ENCODE assay signal across 17 cellular contexts in the genomic region with DNA sequence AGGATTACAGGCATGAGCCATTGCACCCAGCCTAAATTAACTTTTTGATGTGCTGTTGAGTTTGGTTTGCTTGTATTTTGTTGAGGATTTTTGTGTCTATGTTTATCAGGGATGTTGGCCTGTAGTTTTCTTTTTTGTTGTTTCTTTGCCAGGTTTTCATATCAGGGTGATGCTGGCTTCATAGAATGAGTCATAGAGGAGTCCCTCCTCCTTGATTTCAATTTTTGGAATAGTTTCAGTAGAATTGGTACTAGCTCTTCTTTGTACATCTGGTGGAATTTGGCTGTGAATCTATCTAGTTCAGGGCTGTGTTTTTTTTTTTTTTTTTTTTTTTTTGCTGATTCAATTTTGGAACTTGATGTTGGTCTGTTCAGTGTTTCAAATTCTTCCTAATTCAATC.
"Had no signal": no experiment of that assay in that cellular context is flagged by ENCODE, and none has a peak within 500 bp of the region (broad histone marks: within the 10 kb centered on the region; RNA-seq: fewer than 3 reads in every experiment).

No MANE protein-coding gene starts in this region.

- ATAC-seq: activated CD4-positive, CD25-positive, alpha-beta regulatory T cell treated with anti-CD3 and anti-CD28 coated beads, Interleukin-2, amount 50 U/mL, for 24 hours had no signal

- H3K4me3 ChIP-seq: esophagus muscularis mucosa, ovary, tibial nerve had no signal

- H3K27ac ChIP-seq: esophagus muscularis mucosa, neutrophil, ovary, WERI-Rb-1 had no signal

- H3K36me3 ChIP-seq: esophagus muscularis mucosa, neutrophil, ovary, tibial nerve, WERI-Rb-1 had no signal

- H3K9me3 ChIP-seq: esophagus muscularis mucosa, neutrophil, ovary, tibial nerve had no signal

- H3K4me1 ChIP-seq: esophagus muscularis mucosa had no signal

- DNase-seq: activated CD4-positive, alpha-beta T cell treated with anti-CD3 and anti-CD28 coated beads for 48 hours; activated CD4-positive, alpha-beta T cell treated with anti-CD3 and anti-CD28 coated beads, Interleukin-2, amount 50 U/mL, for 48 hours; activated CD8-positive, alpha-beta memory T cell treated with anti-CD3 and anti-CD28 coated beads for 24 hours; activated effector memory CD4-positive, alpha-beta T cell treated with Interleukin-2 at 50 U/mL for 16 hours; activated naive CD4-positive, alpha-beta T cell treated with Interleukin-2 at 50 U/mL for 16 hours; head of caudate nucleus; naive B cell; nephron progenitor cell; stimulated activated naive CD4-positive, alpha-beta T cell; SW 1271; T1000; WERI-Rb-1 had no signal

- H3K27me3 ChIP-seq: esophagus muscularis mucosa, neutrophil, ovary, tibial nerve had no signal
